In the genomic region with DNA sequence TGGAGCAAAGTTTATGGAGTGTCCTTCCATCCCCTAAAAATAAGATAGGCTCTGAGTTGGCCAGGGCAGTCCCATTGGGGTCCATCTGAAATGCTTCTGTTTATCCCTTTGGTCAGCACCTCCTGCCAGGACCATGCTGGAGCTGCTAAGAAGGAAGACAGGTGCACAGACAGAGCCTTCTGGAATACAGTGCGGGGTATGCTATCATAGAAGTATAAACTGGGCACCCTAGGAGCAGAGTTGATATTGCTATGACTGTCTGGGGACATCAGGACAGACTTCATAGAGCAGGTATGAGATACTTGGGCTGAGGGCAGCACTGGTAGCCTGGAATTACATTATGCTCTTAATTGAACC, we compare ENCODE assay signal across 8 cellular contexts.
DNase-seq lines count a peak whose midpoint lies in the region; ATAC-seq, FAIRE-seq and TF ChIP-seq lines count a peak whose summit lies in the region.

No MANE protein-coding gene starts in this region.

- no peak overlapping the region for H3K27ac Mint-ChIP-seq in T-helper 2 cell treated with Interferon-gamma antibody and Interleukin-4, amounts not matched to agents 5 μg/mL and 100 μg/mL, for 36 hours
- H3K27ac Mint-ChIP-seq in activated T-helper 1 cell treated with anti-CD3 and anti-CD28 coated beads, Interleukin-12 subunit alpha, Interleukin-12 subunit beta, Interleukin-2, Interleukin-4 antibody, amounts not matched to agents 30 ng/mL and 10 ng/mL and 1 ng/mL, durations not matched to agents 14 hours and 24 hours and 36 hours, result peak overlapping the region; percentile 89

- peaks cover 62% of the 10 kb centered on the region for H3K4me1 Mint-ChIP-seq in T-helper 2 cell treated with Interferon-gamma antibody and Interleukin-4, amounts not matched to agents 5 μg/mL and 100 μg/mL, for 36 hours (ENCODE audit: low read depth)
- H3K4me1 Mint-ChIP-seq in activated T-helper 1 cell treated with anti-CD3 and anti-CD28 coated beads, Interleukin-12 subunit alpha, Interleukin-12 subunit beta, Interleukin-2, Interleukin-4 antibody, amounts not matched to agents 30 ng/mL and 10 ng/mL and 1 ng/mL, durations not matched to agents 14 hours and 24 hours and 36 hours (ENCODE audit: low read depth), result peaks cover 76% of the 10 kb centered on the region

- no peak for TF ChIP-seq CTCF in kidney (IDR thresholded peaks at IDR 0.05; ENCODE audit: borderline replicate concordance, extremely low read depth, insufficient read depth)
- no peak for TF ChIP-seq CTCF in testis (IDR thresholded peaks at IDR 0.05)

- no peak overlapping the region for H3K9ac ChIP-seq in kidney (ENCODE audit: low read length in 2 of 2)

- H3K4me3 ChIP-seq in kidney (ENCODE audit: low read length in 2 of 2), result no peak overlapping the region
- no peak overlapping the region for H3K4me3 ChIP-seq in testis

- H3K36me3 ChIP-seq in kidney (ENCODE audit: control insufficient read depth in 1 of 2, insufficient read depth in 2 of 2, low read length in 2 of 2), result no peaks in the 10 kb centered on the region
- no peaks in the 10 kb centered on the region for H3K36me3 ChIP-seq in testis (ENCODE audit: low read depth, missing control alignments)

- H3K27ac ChIP-seq in kidney (ENCODE audit: low read depth in 2 of 2, low read length in 2 of 2) (peak overlapping the region; percentile 54 to 83), testis (peak overlapping the region; percentile 47 to 89)

- H3K36me3 Mint-ChIP-seq in T-helper 2 cell treated with Interferon-gamma antibody and Interleukin-4, amounts not matched to agents 5 μg/mL and 100 μg/mL, for 36 hours (ENCODE audit: low read depth), result peaks cover 60% of the 10 kb centered on the region
- peaks cover 54% of the 10 kb centered on the region for H3K36me3 Mint-ChIP-seq in activated T-helper 1 cell treated with anti-CD3 and anti-CD28 coated beads, Interleukin-12 subunit alpha, Interleukin-12 subunit beta, Interleukin-2, Interleukin-4 antibody, amounts not matched to agents 30 ng/mL and 10 ng/mL and 1 ng/mL, durations not matched to agents 14 hours and 24 hours and 36 hours (ENCODE audit: low read depth)

- intact Hi-C loops in activated T-helper 1 cell treated with anti-CD3 and anti-CD28 coated beads, Interleukin-12 subunit alpha, Interleukin-12 subunit beta, Interleukin-2, Interleukin-4 antibody, amounts not matched to agents 30 ng/mL and 10 ng/mL and 1 ng/mL, durations not matched to agents 14 hours and 24 hours and 36 hours (cut with micrococcal nuclease), result loop anchor here (1.0 to 2.0 kb wide), 5 partner anchors 14 to 69 kb away; no protein-coding TSS in a partner anchor
- intact Hi-C loops in kidney (cut with DNase I), result no loop called here
- intact Hi-C loops in testis (cut with DNase I; ENCODE audit: low total_unique reads), result loop anchor here (5.0 kb wide), 1 partner anchor 58 kb away; no protein-coding TSS in a partner anchor

- H3K27me3 Mint-ChIP-seq in T-helper 2 cell treated with Interferon-gamma antibody and Interleukin-4, amounts not matched to agents 5 μg/mL and 100 μg/mL, for 36 hours (ENCODE audit: low read depth), result no peaks in the 10 kb centered on the region
- no peaks in the 10 kb centered on the region for H3K27me3 Mint-ChIP-seq in activated T-helper 1 cell treated with anti-CD3 and anti-CD28 coated beads, Interleukin-12 subunit alpha, Interleukin-12 subunit beta, Interleukin-2, Interleukin-4 antibody, amounts not matched to agents 30 ng/mL and 10 ng/mL and 1 ng/mL, durations not matched to agents 14 hours and 24 hours and 36 hours (ENCODE audit: insufficient read depth)

- H3K27me3 ChIP-seq in testis, result no peaks in the 10 kb centered on the region

- H3K4me3 Mint-ChIP-seq in T-helper 2 cell treated with Interferon-gamma antibody and Interleukin-4, amounts not matched to agents 5 μg/mL and 100 μg/mL, for 36 hours, result peak overlapping the region; percentile 64
- peak overlapping the region; percentile 64 for H3K4me3 Mint-ChIP-seq in activated T-helper 1 cell treated with anti-CD3 and anti-CD28 coated beads, Interleukin-12 subunit alpha, Interleukin-12 subunit beta, Interleukin-2, Interleukin-4 antibody, amounts not matched to agents 30 ng/mL and 10 ng/mL and 1 ng/mL, durations not matched to agents 14 hours and 24 hours and 36 hours

- no peak for DNase-seq in T-helper 2 cell treated with Interferon-gamma antibody and Interleukin-4, amounts not matched to agents 5 μg/mL and 100 μg/mL, for 36 hours (ENCODE audit: low spot score)
- DNase-seq in T-helper 2 cell (no peak), kidney (no peak), testis (no peak), NCI-H446 (lab: John Stamatoyannopoulos, UW) (no peak), NCI-H748 (lab: John Stamatoyannopoulos, UW; ENCODE audit: unreplicated experiment) (no peak)
- DNase-seq in activated T-helper 1 cell treated with anti-CD3 and anti-CD28 coated beads, Interleukin-12 subunit alpha, Interleukin-12 subunit beta, Interleukin-2, Interleukin-4 antibody, amounts not matched to agents 30 ng/mL and 10 ng/mL and 1 ng/mL, durations not matched to agents 14 hours and 24 hours and 36 hours (ENCODE audit: low spot score), result no peak

- no peak for TF ChIP-seq POLR2A in testis (IDR thresholded peaks at IDR 0.05)

- H3K9me3 ChIP-seq in kidney (ENCODE audit: control insufficient read depth in 1 of 2, low read length in 2 of 2) (no peaks in the 10 kb centered on the region), testis (no peaks in the 10 kb centered on the region)

- H3K4me1 ChIP-seq in kidney (ENCODE audit: control insufficient read depth in 1 of 2, insufficient read depth in 1 of 2, low read depth in 1 of 2, low read length in 2 of 2), result peaks cover 32 to 36% of the 10 kb centered on the region in 2 donors
- peaks cover 40% of the 10 kb centered on the region for H3K4me1 ChIP-seq in testis

- H3K9me3 Mint-ChIP-seq in T-helper 2 cell treated with Interferon-gamma antibody and Interleukin-4, amounts not matched to agents 5 μg/mL and 100 μg/mL, for 36 hours, result no peaks in the 10 kb centered on the region
- H3K9me3 Mint-ChIP-seq in activated T-helper 1 cell treated with anti-CD3 and anti-CD28 coated beads, Interleukin-12 subunit alpha, Interleukin-12 subunit beta, Interleukin-2, Interleukin-4 antibody, amounts not matched to agents 30 ng/mL and 10 ng/mL and 1 ng/mL, durations not matched to agents 14 hours and 24 hours and 36 hours, result peaks cover 9% of the 10 kb centered on the region

- no peak for ATAC-seq in GM18870 (IDR thresholded peaks at IDR 0.05; ENCODE audit: unreplicated experiment)

- 92 to 95% methylated on average over 1 of the region's 1 CpG for WGBS in testis, 2 donors

- FAIRE-seq in kidney (lab: Jason Lieb, UNC), result no peak
